ENCODE assay signal across 8 cellular contexts in the genomic region with DNA sequence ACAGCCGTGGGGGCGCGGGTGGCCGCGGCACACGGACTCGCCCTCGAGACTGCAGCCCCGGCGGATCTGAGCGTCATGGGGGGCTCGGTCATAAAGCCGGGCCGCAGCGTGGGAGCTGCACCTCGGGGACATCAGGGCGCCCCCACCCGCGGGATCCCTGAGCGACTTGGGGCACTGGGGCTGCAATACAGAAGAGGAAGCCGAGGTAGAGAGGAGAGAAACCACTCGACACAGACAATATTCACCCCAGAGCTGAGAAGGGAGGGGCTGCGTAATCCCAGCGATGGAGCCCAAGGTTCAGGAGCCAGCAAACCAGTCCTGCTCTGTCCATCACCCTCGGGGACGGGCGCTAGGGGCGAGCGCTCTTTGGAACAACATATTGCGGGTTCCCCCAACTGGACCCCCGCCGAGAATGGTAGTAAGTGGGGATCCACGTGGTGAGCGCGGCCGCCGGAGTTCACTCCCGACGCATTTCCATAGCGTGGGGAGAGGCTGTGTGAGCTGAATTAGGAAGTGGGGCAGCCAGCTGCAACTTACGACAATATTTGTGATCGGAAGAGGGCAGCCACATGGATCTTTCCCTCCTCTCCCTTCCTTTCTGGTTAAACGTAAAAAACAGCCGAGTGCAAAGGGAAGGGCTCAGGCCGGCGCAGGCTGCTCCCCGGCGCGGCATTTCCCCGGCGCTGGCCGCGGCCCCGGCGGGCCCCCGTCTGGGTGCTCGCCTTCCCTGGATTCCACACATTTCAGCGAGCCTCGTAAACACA. TPM values are rescaled to one million over a fixed set of nuclear protein-coding genes. Genes with fewer than 3 reads are reported as not detected.
A peak's percentile ranks its signal among the peaks of the same experiment; 100 is the strongest.
DNase-seq lines count a peak whose midpoint lies in the region; ATAC-seq and TF ChIP-seq lines count a peak whose summit lies in the region.

No MANE protein-coding gene starts in this region.

- H3K79me2 ChIP-seq in parathyroid adenoma: no peaks in the 10 kb centered on the region

- peak overlapping the region; percentile 87 for H3K27ac ChIP-seq in parathyroid adenoma

- no peaks in the 10 kb centered on the region for H3K9me3 ChIP-seq in parathyroid adenoma (ENCODE audit: control insufficient read depth, low read length)

- no peaks in the 10 kb centered on the region for H3K36me3 ChIP-seq in parathyroid adenoma (ENCODE audit: control insufficient read depth, insufficient read depth, low read length)

- TF ChIP-seq CTCF in parathyroid adenoma (IDR thresholded peaks at IDR 0.05): no peak

- no peak overlapping the region for H3K9ac ChIP-seq in parathyroid adenoma

- no peaks in the 10 kb centered on the region for H3K27me3 ChIP-seq in parathyroid adenoma (ENCODE audit: control insufficient read depth, insufficient read depth, low read length)

- no peaks in the 10 kb centered on the region for H3K4me1 ChIP-seq in parathyroid adenoma

- peaks cover 2% of the 10 kb centered on the region for H3K36me3 Mint-ChIP-seq in activated naive CD4-positive, alpha-beta T cell treated with anti-CD3 and anti-CD28 coated beads, Interleukin-2, amount 50 U/mL, for 24 hours

- intact Hi-C loops in Right ventricle myocardium superior (cut with DNase I): no loop called here

- peaks cover 43% of the 10 kb centered on the region for H3K4me1 Mint-ChIP-seq in activated naive CD4-positive, alpha-beta T cell treated with anti-CD3 and anti-CD28 coated beads, Interleukin-2, amount 50 U/mL, for 24 hours

- H3K9me3 Mint-ChIP-seq in activated naive CD4-positive, alpha-beta T cell treated with anti-CD3 and anti-CD28 coated beads, Interleukin-2, amount 50 U/mL, for 24 hours: no peaks in the 10 kb centered on the region

- H3K27ac Mint-ChIP-seq in activated naive CD4-positive, alpha-beta T cell treated with anti-CD3 and anti-CD28 coated beads, Interleukin-2, amount 50 U/mL, for 24 hours: peak overlapping the region; percentile 55

- ATAC-seq in HG02642 (IDR thresholded peaks at IDR 0.05; ENCODE audit: poor library complexity, unreplicated experiment): peak; percentile 7
- peak; percentile 33 for ATAC-seq in Right ventricle myocardium superior (ENCODE audit: poor library complexity)
- ATAC-seq in GM21367 (IDR thresholded peaks at IDR 0.05; ENCODE audit: unreplicated experiment): no peak
- ATAC-seq in GM19452 (IDR thresholded peaks at IDR 0.05; ENCODE audit: unreplicated experiment): no peak

- H3K4me3 ChIP-seq in parathyroid adenoma (ENCODE audit: low read depth, low read length): peak overlapping the region; percentile 87

- peak; percentile 69 for DNase-seq in EL
- DNase-seq in NOMO-1 treated with DMSO at 0.1 percent for 48 hours (lab: John Stamatoyannopoulos, UW; ENCODE audit: unreplicated experiment): peak; percentile 37
- DNase-seq in Right ventricle myocardium superior: peak; percentile 62

- peak overlapping the region; percentile 78 for H2AFZ ChIP-seq in parathyroid adenoma

- peak overlapping the region; percentile 97 for H3K4me3 Mint-ChIP-seq in activated naive CD4-positive, alpha-beta T cell treated with anti-CD3 and anti-CD28 coated beads, Interleukin-2, amount 50 U/mL, for 24 hours

- no peaks in the 10 kb centered on the region for H3K27me3 Mint-ChIP-seq in activated naive CD4-positive, alpha-beta T cell treated with anti-CD3 and anti-CD28 coated beads, Interleukin-2, amount 50 U/mL, for 24 hours

- peak overlapping the region; percentile 97 for H3K4me2 ChIP-seq in parathyroid adenoma (ENCODE audit: low read length)

RNA-seq across cellular contexts. Expression of a gene that starts 9.9 kb away (rescaled TPM):
- 9.8 TPM for total RNA-seq in Right ventricle myocardium superior

Comparison
In these comparisons a context has a peak if more than half of its experiments do, and no peak if none do; other contexts are left out.
1. ATAC-seq: peak in HG02642 (single experiment) and Right ventricle myocardium superior (single experiment); none in GM21367 (single experiment) and GM19452 (single experiment).
2. Peak in every context shown above with its lines, with median percentiles within 50 percentile points of each other: DNase-seq.